In the genomic region with DNA sequence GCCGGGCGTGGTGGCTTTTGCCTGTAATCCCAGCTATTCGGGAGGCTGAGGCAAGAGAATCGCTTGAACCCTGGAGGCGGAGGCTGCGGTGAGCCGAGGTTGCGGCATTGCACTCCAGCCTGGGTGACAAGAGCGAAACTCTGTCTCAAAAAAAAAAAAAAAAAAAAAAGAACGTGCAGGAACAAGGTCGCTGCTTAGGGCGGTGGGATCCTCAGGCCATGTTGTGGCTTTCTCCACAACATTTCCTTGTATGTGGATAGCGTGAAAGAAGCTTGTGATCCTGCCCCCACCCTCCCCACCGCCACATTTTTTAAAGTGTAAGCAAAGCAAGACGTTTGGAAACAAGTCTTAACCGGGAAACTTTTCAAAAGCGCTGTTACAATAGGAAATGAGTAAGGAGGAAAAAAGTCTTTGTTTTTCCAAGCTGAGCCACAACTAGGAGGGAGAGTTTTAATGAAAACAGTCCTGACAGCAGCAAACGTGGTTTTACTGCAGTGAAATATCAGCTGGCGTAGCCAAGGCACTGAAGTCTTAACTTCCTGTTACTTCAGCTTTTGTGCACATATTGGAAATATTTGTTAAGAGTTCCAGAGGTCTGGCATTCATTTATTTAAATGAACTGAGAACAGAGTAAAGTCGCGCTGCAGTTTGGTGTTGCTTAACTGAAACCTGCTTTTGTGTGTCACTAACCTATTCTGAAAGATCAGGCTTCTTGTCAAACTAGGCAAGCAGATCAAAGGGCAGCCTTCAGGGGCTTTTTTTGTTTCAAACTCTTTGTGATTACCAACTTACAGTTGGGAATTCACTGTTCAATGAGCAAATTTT, we compare ENCODE assay signal across 7 cellular contexts. TPM values are rescaled to one million over a fixed set of nuclear protein-coding genes. Genes with fewer than 3 reads are reported as not detected.
DNase-seq lines count a peak whose midpoint lies in the region; ATAC-seq, FAIRE-seq and TF ChIP-seq lines count a peak whose summit lies in the region.

No MANE protein-coding gene starts in this region.

- FAIRE-seq in pancreas (lab: Jason Lieb, UNC) (no peak), D721Med (lab: Jason Lieb, UNC) (no peak)

- H3K36me3 ChIP-seq in pancreas = peaks cover 0 to 21% (median 8%) of the 10 kb centered on the region in 3 donors

- peaks cover 9 to 36% (median 34%) of the 10 kb centered on the region in 3 donors for H3K4me1 ChIP-seq in pancreas

- peak overlapping the region in 2 of 4 donors; percentile 78 to 81 for H3K4me3 ChIP-seq in pancreas

- whole genome bisulfite sequencing in pancreas, 2 donors = 11 to 14% methylated on average over 19 to 21 of the region's 21 CpGs

- DNase-seq in MV-4-11 (lab: John Stamatoyannopoulos, UW) (peak; percentile 64), activated gamma-delta T cell treated with Interleukin-2 at 50 U/mL for 16 hours (peak; percentile 16), foreskin melanocyte (peak; percentile 96), pancreas (peak in 3 of 6 donors; percentile 9 to 51 (median 33)), D721Med (ENCODE audit: insufficient read length, low spot score) (no peak)

- TF ChIP-seq CTCF in pancreas (IDR thresholded peaks at IDR 0.05) (no peak), D721Med (IDR thresholded peaks at IDR 0.05; ENCODE audit: insufficient read depth, missing control alignments) (no peak)

- intact Hi-C loops in pancreas (cut with DNase I) = loop anchor here in 1 of 3 donors (5.0 to 10.0 kb wide), 2 partner anchors 144 to 169 kb away; no protein-coding TSS in a partner anchor

- no peaks in the 10 kb centered on the region for H3K27me3 ChIP-seq in pancreas

- no peaks in the 10 kb centered on the region for H3K9me3 ChIP-seq in pancreas

- ATAC-seq in GM18498 (IDR thresholded peaks at IDR 0.05; ENCODE audit: unreplicated experiment) (peak; percentile 31), pancreas (peak in 1 of 4 donors; percentile 0), GM18520 (IDR thresholded peaks at IDR 0.05; ENCODE audit: unreplicated experiment) (no peak)

- peak overlapping the region; percentile 45 to 100 (median 98) for H3K27ac ChIP-seq in pancreas

RNA-seq across cellular contexts. Expression of a gene that starts 3.8 kb away (rescaled TPM):
- 10 to 100 TPM; 12.8 to 40.7 (median 19.9) TPM for total RNA-seq in pancreas
- polyA plus RNA-seq in pancreas = 10 to 100 TPM; 16.1 to 19.0 TPM
